Comparison of ENCODE assay signal across 21 cellular contexts in the genomic region with DNA sequence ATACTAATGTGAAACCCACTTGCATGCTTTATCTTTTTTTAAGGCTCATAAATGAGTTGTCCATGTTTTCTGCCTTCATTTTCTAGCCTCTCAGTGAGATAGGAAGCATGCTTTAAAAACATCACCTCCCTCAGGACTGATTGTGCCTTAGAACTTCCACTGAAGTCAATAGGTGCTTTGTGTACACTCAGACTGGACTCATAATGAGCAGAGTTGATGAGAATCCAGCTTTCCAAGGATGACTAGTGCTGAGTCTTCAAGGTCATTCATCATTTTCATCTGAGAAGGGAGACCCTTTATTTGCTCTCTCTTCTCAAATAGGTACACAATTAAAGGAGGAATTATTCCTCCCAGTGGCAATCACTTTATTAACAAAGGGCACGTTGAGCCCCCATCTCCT.
A peak's percentile ranks its signal among the peaks of the same experiment; 100 is the strongest.
DNase-seq lines count a peak whose midpoint lies in the region; ATAC-seq and TF ChIP-seq lines count a peak whose summit lies in the region.
"Had no signal": no experiment of that assay in that cellular context is flagged by ENCODE, and none has a peak within 500 bp of the region (broad histone marks: within the 10 kb centered on the region; RNA-seq: fewer than 3 reads in every experiment).

No MANE protein-coding gene starts in this region.

- DNase-seq in ELR (ENCODE audit: low read depth) (peak; percentile 3), NCI-H1417 (lab: John Stamatoyannopoulos, UW) (peak in 2 of 3 experiments; percentile 17 to 76), RPMI7951 (ENCODE audit: low read depth) (peak; percentile 12), foreskin fibroblast (peak; percentile 17 to 31), GM10248 (ENCODE audit: extremely low spot score) (no peak), upper lobe of right lung (no peak)
- DNase-seq: CD4-positive, alpha-beta T cell; DMS153; GF-D8; NCI-H1105; NCI-H2029; NCI-H2171 treated with DMSO at 0.1 percent for 48 hours; NCI-H82; OCI-M1; SIG-M5 had no signal

- H3K4me1 ChIP-seq in upper lobe of right lung: no peaks in the 10 kb centered on the region
- H3K4me1 ChIP-seq: A549 had no signal

- no peak for ATAC-seq in HG03039 (IDR thresholded peaks at IDR 0.05; ENCODE audit: unreplicated experiment)
- no peak for ATAC-seq in upper lobe of right lung
- ATAC-seq: A549, GM12878, GM23338, K562 had no signal

- no peaks in the 10 kb centered on the region for H3K36me3 ChIP-seq in upper lobe of right lung

- H3K9me3 ChIP-seq in upper lobe of right lung: no peaks in the 10 kb centered on the region
- H3K9me3 ChIP-seq: A549 had no signal

- no peak overlapping the region for H3K4me3 ChIP-seq in foreskin fibroblast (ENCODE audit: low read depth in 1 of 2, low read length in 2 of 2)
- no peak overlapping the region for H3K4me3 ChIP-seq in upper lobe of right lung
- H3K4me3 ChIP-seq: A549, GM12878, GM23338, K562 had no signal

- POLR2A ChIA-PET in GM10248 (lab: Yijun Ruan, JAX): no interaction called here

- TF ChIP-seq CTCF in foreskin fibroblast (IDR thresholded peaks at IDR 0.05; ENCODE audit: low read depth, low read length) (no peak), GM10248 (IDR thresholded peaks at IDR 0.05; ENCODE audit: control extremely low read depth, extremely low read depth, low read depth, missing control alignments) (no peak), upper lobe of right lung (IDR thresholded peaks at IDR 0.05) (no peak)

- no peak overlapping the region for H3K27ac ChIP-seq in upper lobe of right lung
- H3K27ac ChIP-seq: A549, RWPE1 had no signal

- CTCF ChIA-PET in GM10248 (lab: Yijun Ruan, JAX): no interaction called here

- no peaks in the 10 kb centered on the region for H3K27me3 ChIP-seq in upper lobe of right lung

- intact Hi-C loops in upper lobe of right lung (cut with DNase I): no loop called here

Comparison
In these comparisons a context has a peak if more than half of its experiments do, and no peak if none do; other contexts are left out.
1. DNase-seq: peak in ELR (single experiment), NCI-H1417 (2 of 3), RPMI7951 (single experiment) and foreskin fibroblast (2 of 2); none in GM10248 (single experiment) and upper lobe of right lung (single experiment).